18 cellular contexts compared by ENCODE assay signal in genomic region chr16:86075839-86076440, GRCh38.
DNase-seq lines count a peak whose midpoint lies in the region; FAIRE-seq and TF ChIP-seq lines count a peak whose summit lies in the region.
"Had no signal": no experiment of that assay in that cellular context is flagged by ENCODE, and none has a peak within 500 bp of the region (broad histone marks: within the 10 kb centered on the region; RNA-seq: fewer than 3 reads in every experiment).

No MANE protein-coding gene starts in this region.

- no peak overlapping the region for H2BK12ac ChIP-seq in neuronal stem cell (ENCODE audit: low read length)

- DNase-seq in Peyer's patch (peak in 2 of 3 donors; percentile 22 to 42), chondrocyte (ENCODE audit: low spot score) (peak; percentile 47), neuronal stem cell (ENCODE audit: low spot score) (no peak), urothelium cell line (ENCODE audit: low spot score) (no peak), SKM-1 (lab: John Stamatoyannopoulos, UW; ENCODE audit: unreplicated experiment) (no peak), HuH-7 (ENCODE audit: low spot score) (no peak), GM19238 (ENCODE audit: insufficient read length, low spot score) (no peak)
- DNase-seq: CD4-positive, CD25-positive, alpha-beta regulatory T cell; EL; MV-4-11; NCI-H1417 treated with DMSO at 0.1 percent for 48 hours; NCI-H2029; NCI-H510A; NCI-H82; PC-9 had no signal

- H2BK5ac ChIP-seq in neuronal stem cell (ENCODE audit: low read length): no peak overlapping the region

- H3K27ac ChIP-seq in Peyer's patch (no peak overlapping the region), neuronal stem cell (replicated peaks; ENCODE audit: low read length) (no peak overlapping the region)
- H3K27ac ChIP-seq: PC-9 had no signal

- no peaks in the 10 kb centered on the region for H3K79me1 ChIP-seq in neuronal stem cell (ENCODE audit: low read depth, low read length)

- no peak overlapping the region for H3K23ac ChIP-seq in neuronal stem cell (ENCODE audit: low read depth, low read length, poor library complexity)

- peak overlapping the region; percentile 51 for H2BK120ac ChIP-seq in neuronal stem cell (ENCODE audit: low read depth, low read length)

- no peaks in the 10 kb centered on the region for H3K27me3 ChIP-seq in Peyer's patch
- H3K27me3 ChIP-seq in neuronal stem cell (ENCODE audit: control insufficient read depth in 3 of 3, insufficient read depth in 3 of 3, low read depth in 1 of 3, low read length in 3 of 3): peaks cover 0 to 39% (median 2%) of the 10 kb centered on the region in 3 experiments

- no peak overlapping the region for H3K4ac ChIP-seq in neuronal stem cell (ENCODE audit: low read length)

- TF ChIP-seq POLR2A in Peyer's patch (IDR thresholded peaks at IDR 0.05): no peak

- H3K4me1 ChIP-seq in Peyer's patch: no peaks in the 10 kb centered on the region
- peaks cover 2 to 14% of the 10 kb centered on the region in 2 donors for H3K4me1 ChIP-seq in neuronal stem cell (ENCODE audit: control insufficient read depth in 2 of 2, insufficient read depth in 1 of 2, low read depth in 1 of 2, low read length in 2 of 2)
- H3K4me1 ChIP-seq: Caco-2 had no signal

- H3K36me3 ChIP-seq in Peyer's patch (no peaks in the 10 kb centered on the region), neuronal stem cell (replicated peaks in 1 of 2; ENCODE audit: control insufficient read depth in 2 of 2, insufficient read depth in 2 of 2, low read length in 2 of 2) (no peaks in the 10 kb centered on the region)

- no peak overlapping the region for H3K4me3 Mint-ChIP-seq in chondrocyte (ENCODE audit: unreplicated experiment)
- H3K4me3 Mint-ChIP-seq: B cell; CD4-positive, CD25-positive, alpha-beta regulatory T cell had no signal

- H2BK15ac ChIP-seq in neuronal stem cell (ENCODE audit: low read length): no peak overlapping the region

- peak; percentile 42 for FAIRE-seq in urothelium cell line (lab: Jason Lieb, UNC)
- FAIRE-seq: GM19239 had no signal

- H2AK5ac ChIP-seq in neuronal stem cell (ENCODE audit: low read depth, low read length): no peak overlapping the region

- H3K36me3 Mint-ChIP-seq in chondrocyte (ENCODE audit: low read depth): no peaks in the 10 kb centered on the region
- H3K36me3 Mint-ChIP-seq: CD4-positive, CD25-positive, alpha-beta regulatory T cell had no signal

- no peak for TF ChIP-seq CTCF in Peyer's patch (IDR thresholded peaks at IDR 0.05)
- TF ChIP-seq CTCF in chondrocyte (IDR thresholded peaks at IDR 0.05): no peak

- H3K9ac ChIP-seq in neuronal stem cell (ENCODE audit: low read depth, low read length, poor library complexity): no peak overlapping the region

- H4K91ac ChIP-seq in neuronal stem cell (ENCODE audit: low read depth, low read length, poor library complexity): no peak overlapping the region

- no peaks in the 10 kb centered on the region for H3K9me3 Mint-ChIP-seq in chondrocyte (ENCODE audit: low read depth)

- H3K4me1 Mint-ChIP-seq in chondrocyte (ENCODE audit: low read depth): no peaks in the 10 kb centered on the region
- H3K4me1 Mint-ChIP-seq: B cell; CD4-positive, CD25-positive, alpha-beta regulatory T cell had no signal

- peak overlapping the region; percentile 49 for H3K18ac ChIP-seq in neuronal stem cell (ENCODE audit: low read length)

- H3K27ac Mint-ChIP-seq in chondrocyte (ENCODE audit: unreplicated experiment): no peak overlapping the region
- H3K27ac Mint-ChIP-seq: B cell; CD4-positive, CD25-positive, alpha-beta regulatory T cell had no signal

- H4K8ac ChIP-seq in neuronal stem cell (ENCODE audit: low read depth, low read length): no peak overlapping the region

- H2AFZ ChIP-seq in neuronal stem cell (ENCODE audit: low read length): no peak overlapping the region
- H2AFZ ChIP-seq: PC-9 had no signal

- H3K9me3 ChIP-seq in Peyer's patch: no peaks in the 10 kb centered on the region
- H3K9me3 ChIP-seq in neuronal stem cell (replicated peaks in 1 of 2; ENCODE audit: control insufficient read depth in 2 of 2, insufficient read depth in 1 of 2, low read depth in 1 of 2, low read length in 2 of 2): no peaks in the 10 kb centered on the region
- H3K9me3 ChIP-seq: Caco-2 had no signal

- H3K4me2 ChIP-seq in neuronal stem cell (ENCODE audit: insufficient read depth, low read length, poor library complexity, severe bottlenecking): no peak overlapping the region
- H3K4me2 ChIP-seq: PC-9 had no signal

- H3K4me3 ChIP-seq in Peyer's patch (no peak overlapping the region), neuronal stem cell (ENCODE audit: low read length in 2 of 2) (no peak overlapping the region)
- H3K4me3 ChIP-seq: PC-9 had no signal

- peaks cover 66% of the 10 kb centered on the region for H3K27me3 Mint-ChIP-seq in chondrocyte (ENCODE audit: low read depth)
- H3K27me3 Mint-ChIP-seq: CD4-positive, CD25-positive, alpha-beta regulatory T cell had no signal

- H3K14ac ChIP-seq in neuronal stem cell (ENCODE audit: low read length): no peak overlapping the region

- no CpG with 5 or more reads among the region's 9 CpGs for WGBS in neuronal stem cell (ENCODE audit: extremely low coverage in 2 of 2, insufficient read length in 2 of 2, insufficient replicate concordance in 1 of 2), 2 donors

Comparison
In these comparisons a context has a peak if more than half of its experiments do, and no peak if none do; other contexts are left out.
1. DNase-seq: peak in Peyer's patch (2 of 3) and chondrocyte (single experiment); none in neuronal stem cell (single experiment), urothelium cell line (single experiment), SKM-1 (single experiment), HuH-7 (single experiment) and GM19238 (single experiment).